33 cellular contexts compared by ENCODE assay signal in the genomic region with DNA sequence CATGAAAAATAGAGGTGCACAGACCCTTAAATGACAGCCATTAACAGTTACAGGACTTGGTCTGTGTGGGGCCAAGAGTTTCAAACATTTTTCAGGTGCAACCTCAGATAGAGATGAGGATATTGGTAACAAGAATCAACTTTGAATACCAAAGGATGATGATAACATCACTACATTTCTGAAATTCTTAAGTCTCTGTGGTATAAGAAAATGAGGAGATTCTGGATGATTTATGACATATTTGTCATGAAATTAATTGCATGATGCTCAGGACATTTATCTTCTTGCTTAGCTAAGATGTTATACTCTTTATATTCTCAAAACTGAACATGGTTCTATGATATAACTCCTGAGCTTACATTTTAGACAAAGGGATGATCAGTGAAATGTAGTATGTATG.
"Had no signal": no experiment of that assay in that cellular context is flagged by ENCODE, and none has a peak within 500 bp of the region (broad histone marks: within the 10 kb centered on the region; RNA-seq: fewer than 3 reads in every experiment).

No MANE protein-coding gene starts in this region.

- H3K4me1 Mint-ChIP-seq: activated B cell treated with CpG ODN at 0.5 μM for 24 hours; activated naive CD4-positive, alpha-beta T cell treated with anti-CD3 and anti-CD28 coated beads, Interleukin-2, amount 50 U/mL, for 24 hours; activated T-helper 17 cell treated with anti-CD3 and anti-CD28 coated beads, Interleukin-2, amount 50 U/mL, for 72 hours; brain; stimulated activated memory B cell treated with anti-CD40 and anti-IgM and Interleukin-4, amounts not matched to agents 10 μg/mL and 1 μg/mL and 100 μg/mL, for 72 hours; stimulated activated naive CD8-positive, alpha-beta T cell treated with anti-CD3 and anti-CD28 coated beads, Interleukin-15, amount 100 ng/mL, for 72 hours had no signal

- H3K4me3 ChIP-seq: cardiac muscle cell, coronary artery, dorsolateral prefrontal cortex, gastroesophageal sphincter, mucosa of descending colon, upper lobe of left lung had no signal

- H3K9me3 ChIP-seq: gastroesophageal sphincter, mucosa of descending colon, upper lobe of left lung had no signal

- H3K27me3 ChIP-seq: cardiac muscle cell, dorsolateral prefrontal cortex, gastroesophageal sphincter, upper lobe of left lung had no signal

- DNase-seq: activated B cell treated with CpG ODN at 0.5 μM for 24 hours; activated CD4-positive, alpha-beta T cell treated with anti-CD3 and anti-CD28 coated beads, Interleukin-2, amount 50 U/mL, for 1 hour; activated CD8-positive, alpha-beta T cell treated with anti-CD3 and anti-CD28 coated beads for 36 hours; activated gamma-delta T cell treated with Interleukin-2 at 50 U/mL for 16 hours; activated T-cell treated with anti-CD3 and anti-CD28 coated beads, Interleukin-2, amount 50 U/mL, for 4 hours; aorta; cerebellar nuclear complex; dorsolateral prefrontal cortex; effector memory CD8-positive, alpha-beta T cell; erythroblast; head of caudate nucleus; hippocampal formation; left cardiac atrium; left ventricle myocardium superior; mucosa of descending colon; small intestine; stimulated activated CD4-positive, alpha-beta T cell treated with anti-CD3 and anti-CD28 coated beads, Interleukin-1b, Interleukin-23, amount 100 ng/mL, for 48 hours; stimulated activated CD4-positive, alpha-beta T cell treated with anti-CD3 and anti-CD28 coated beads, Interleukin-4, amount 100 ng/mL, for 4 hours; stimulated activated CD8-positive, alpha-beta memory T cell treated with anti-CD3 and anti-CD28 coated beads, Interleukin-4, amount 100 ng/mL, for 48 hours; stimulated activated naive CD8-positive, alpha-beta T cell treated with anti-CD3 and anti-CD28 coated beads, Interleukin-15, amount 100 ng/mL, for 72 hours; substantia nigra; upper lobe of left lung had no signal

- H3K4me1 ChIP-seq: gastroesophageal sphincter, upper lobe of left lung had no signal

- H3K27ac ChIP-seq: cardiac muscle cell, coronary artery, dorsolateral prefrontal cortex, gastroesophageal sphincter, upper lobe of left lung had no signal

- FAIRE-seq: keratinocyte, small intestine had no signal

- H3K36me3 ChIP-seq: cardiac muscle cell, gastroesophageal sphincter, upper lobe of left lung had no signal

- H3K9me3 Mint-ChIP-seq: activated B cell treated with CpG ODN at 0.5 μM for 24 hours; activated CD8-positive, alpha-beta T cell treated with anti-CD3 and anti-CD28 coated beads for 36 hours; activated naive CD4-positive, alpha-beta T cell treated with anti-CD3 and anti-CD28 coated beads, Interleukin-2, amount 50 U/mL, for 24 hours; activated T-cell treated with anti-CD3 and anti-CD28 coated beads, Interleukin-2, amount 50 U/mL, for 4 hours; activated T-helper 17 cell treated with anti-CD3 and anti-CD28 coated beads, Interleukin-2, amount 50 U/mL, for 72 hours; brain; effector memory CD8-positive, alpha-beta T cell; nephron; stimulated activated memory B cell treated with anti-CD40 and anti-IgM and Interleukin-4, amounts not matched to agents 10 μg/mL and 1 μg/mL and 100 μg/mL, for 72 hours; stimulated activated naive CD8-positive, alpha-beta T cell treated with anti-CD3 and anti-CD28 coated beads, Interleukin-15, amount 100 ng/mL, for 72 hours had no signal

- H3K4me3 Mint-ChIP-seq: activated B cell treated with CpG ODN at 0.5 μM for 24 hours; activated CD8-positive, alpha-beta T cell treated with anti-CD3 and anti-CD28 coated beads for 36 hours; activated naive CD4-positive, alpha-beta T cell treated with anti-CD3 and anti-CD28 coated beads, Interleukin-2, amount 50 U/mL, for 24 hours; activated T-cell treated with anti-CD3 and anti-CD28 coated beads, Interleukin-2, amount 50 U/mL, for 4 hours; activated T-helper 17 cell treated with anti-CD3 and anti-CD28 coated beads, Interleukin-2, amount 50 U/mL, for 72 hours; brain; effector memory CD8-positive, alpha-beta T cell; nephron; stimulated activated memory B cell treated with anti-CD40 and anti-IgM and Interleukin-4, amounts not matched to agents 10 μg/mL and 1 μg/mL and 100 μg/mL, for 72 hours; stimulated activated naive CD8-positive, alpha-beta T cell treated with anti-CD3 and anti-CD28 coated beads, Interleukin-15, amount 100 ng/mL, for 72 hours had no signal

- ATAC-seq: activated CD8-positive, alpha-beta T cell treated with anti-CD3 and anti-CD28 coated beads for 36 hours; activated T-cell treated with anti-CD3 and anti-CD28 coated beads, Interleukin-2, amount 50 U/mL, for 4 hours; activated T-helper 17 cell treated with anti-CD3 and anti-CD28 coated beads, Interleukin-2, amount 50 U/mL, for 72 hours; effector memory CD8-positive, alpha-beta T cell; gastroesophageal sphincter; left cardiac atrium; left ventricle myocardium superior; mucosa of descending colon; sciatic nerve; stimulated activated memory B cell treated with anti-CD40 and anti-IgM and Interleukin-4, amounts not matched to agents 10 μg/mL and 1 μg/mL and 100 μg/mL, for 72 hours; stimulated activated naive CD8-positive, alpha-beta T cell treated with anti-CD3 and anti-CD28 coated beads, Interleukin-15, amount 100 ng/mL, for 72 hours had no signal

- H3K36me3 Mint-ChIP-seq: activated naive CD4-positive, alpha-beta T cell treated with anti-CD3 and anti-CD28 coated beads, Interleukin-2, amount 50 U/mL, for 24 hours; brain; stimulated activated memory B cell treated with anti-CD40 and anti-IgM and Interleukin-4, amounts not matched to agents 10 μg/mL and 1 μg/mL and 100 μg/mL, for 72 hours had no signal

- H3K27me3 Mint-ChIP-seq: activated B cell treated with CpG ODN at 0.5 μM for 24 hours; activated CD8-positive, alpha-beta T cell treated with anti-CD3 and anti-CD28 coated beads for 36 hours; activated T-helper 17 cell treated with anti-CD3 and anti-CD28 coated beads, Interleukin-2, amount 50 U/mL, for 72 hours; effector memory CD8-positive, alpha-beta T cell; progenitor cell of endocrine pancreas; stimulated activated memory B cell treated with anti-CD40 and anti-IgM and Interleukin-4, amounts not matched to agents 10 μg/mL and 1 μg/mL and 100 μg/mL, for 72 hours; stimulated activated naive CD8-positive, alpha-beta T cell treated with anti-CD3 and anti-CD28 coated beads, Interleukin-15, amount 100 ng/mL, for 72 hours had no signal

- H3K27ac Mint-ChIP-seq: activated B cell treated with CpG ODN at 0.5 μM for 24 hours; activated CD8-positive, alpha-beta T cell treated with anti-CD3 and anti-CD28 coated beads for 36 hours; activated naive CD4-positive, alpha-beta T cell treated with anti-CD3 and anti-CD28 coated beads, Interleukin-2, amount 50 U/mL, for 24 hours; activated T-helper 17 cell treated with anti-CD3 and anti-CD28 coated beads, Interleukin-2, amount 50 U/mL, for 72 hours; brain; effector memory CD8-positive, alpha-beta T cell; nephron; progenitor cell of endocrine pancreas; stimulated activated memory B cell treated with anti-CD40 and anti-IgM and Interleukin-4, amounts not matched to agents 10 μg/mL and 1 μg/mL and 100 μg/mL, for 72 hours; stimulated activated naive CD8-positive, alpha-beta T cell treated with anti-CD3 and anti-CD28 coated beads, Interleukin-15, amount 100 ng/mL, for 72 hours had no signal
